1 cellular context compared by ENCODE assay signal in genomic region chr5:7087719-7088297, GRCh38.
TF ChIP-seq lines count a peak whose summit lies in the region.

No MANE protein-coding gene starts in this region.

TF ChIP-seq in H1, 55 proteins besides CTCF, POLR2A, EP300 and RAD21 (continued from another document):
- TF ChIP-seq KDM4A (IDR thresholded peaks at IDR 0.05; ENCODE audit: low read depth, low read length, severe bottlenecking) (no peak), SP4 (IDR thresholded peaks at IDR 0.05; ENCODE audit: low read length) (no peak), NANOG (IDR thresholded peaks at IDR 0.05; ENCODE audit: insufficient read depth, low read depth, low read length, poor library complexity, severe bottlenecking) (no peak), JUND (IDR thresholded peaks at IDR 0.05; ENCODE audit: low read length) (no peak), TBP (IDR thresholded peaks at IDR 0.05; ENCODE audit: low read depth, low read length) (no peak), SP1 (IDR thresholded peaks at IDR 0.05; ENCODE audit: low read depth, low read length) (no peak), CREB1 (IDR thresholded peaks at IDR 0.05) (no peak), CHD7 (IDR thresholded peaks at IDR 0.05; ENCODE audit: insufficient replicate concordance, low read length) (no peak), SAP30 (IDR thresholded peaks at IDR 0.05; ENCODE audit: insufficient read depth, insufficient replicate concordance, low read length) (no peak), POLR2AphosphoS5 (IDR thresholded peaks at IDR 0.05; ENCODE audit: low read depth, low read length) (no peak), KDM5A (IDR thresholded peaks at IDR 0.05; ENCODE audit: low read length) (no peak), ATF3 (IDR thresholded peaks at IDR 0.05; ENCODE audit: insufficient read depth, low read depth, low read length) (no peak), HDAC6 (IDR thresholded peaks at IDR 0.05; ENCODE audit: low read depth, low read length) (no peak), CHD1 (IDR thresholded peaks at IDR 0.05; ENCODE audit: low read depth, low read length) (no peak), PHF8 (conservative IDR thresholded peaks at IDR 0.05; ENCODE audit: low read depth, low read length) (no peak), TAF7 (optimal IDR thresholded peaks at IDR 0.05; ENCODE audit: borderline replicate concordance, low read depth, low read length) (no peak), RXRA (IDR thresholded peaks at IDR 0.05; ENCODE audit: insufficient read depth, low read depth, low read length) (no peak), SRF (IDR thresholded peaks at IDR 0.05; ENCODE audit: low read depth, low read length) (no peak)
